In genomic region chr20:16531485-16531884, GRCh38 we compare ENCODE assay signal across 24 cellular contexts.
"Had no signal": no experiment of that assay in that cellular context is flagged by ENCODE, and none has a peak within 500 bp of the region (broad histone marks: within the 10 kb centered on the region; RNA-seq: fewer than 3 reads in every experiment).

No MANE protein-coding gene starts in this region.

- DNase-seq: effector memory CD4-positive, alpha-beta T cell; foreskin fibroblast; glutamatergic neuron; kidney; left cardiac atrium; left ventricle myocardium inferior; lower lobe of right lung; mesenchymal stem cell; midbrain; naive B cell; nephron progenitor cell; posterior cingulate gyrus; sigmoid colon; stimulated activated CD4-positive, alpha-beta T cell treated with anti-CD3 and anti-CD28 coated beads, Interleukin-2, amount 100 ng/mL, for 24 hours; stimulated activated CD4-positive, alpha-beta T cell treated with anti-CD3 and anti-CD28 coated beads, Interleukin-4, amount 100 ng/mL, for 4 hours; stimulated activated naive B cell treated with anti-CD40 and anti-IgM and Interleukin-4, amounts not matched to agents 10 μg/mL and 1 μg/mL and 100 μg/mL, for 72 hours; stimulated activated naive CD8-positive, alpha-beta T cell treated with anti-CD3 and anti-CD28 coated beads, Interleukin-15, amount 100 ng/mL, for 72 hours; substantia nigra; transverse colon had no signal

- H3K4me3 Mint-ChIP-seq: naive B cell; nephron progenitor cell; stimulated activated naive B cell treated with anti-CD40 and anti-IgM and Interleukin-4, amounts not matched to agents 10 μg/mL and 1 μg/mL and 100 μg/mL, for 72 hours; stimulated activated naive CD8-positive, alpha-beta T cell treated with anti-CD3 and anti-CD28 coated beads, Interleukin-15, amount 100 ng/mL, for 72 hours had no signal

- H3K9me3 ChIP-seq: esophagus muscularis mucosa, gastroesophageal sphincter, left ventricle myocardium inferior, lower lobe of right lung, sigmoid colon, thoracic aorta, transverse colon had no signal

- H3K4me1 ChIP-seq: lower lobe of right lung, sigmoid colon had no signal

- ATAC-seq: gastroesophageal sphincter; left cardiac atrium; lower lobe of right lung; stimulated activated naive B cell treated with anti-CD40 and anti-IgM and Interleukin-4, amounts not matched to agents 10 μg/mL and 1 μg/mL and 100 μg/mL, for 72 hours; stimulated activated naive CD8-positive, alpha-beta T cell treated with anti-CD3 and anti-CD28 coated beads, Interleukin-15, amount 100 ng/mL, for 72 hours had no signal

- H3K36me3 ChIP-seq: left ventricle myocardium inferior, thoracic aorta, transverse colon had no signal

- FAIRE-seq: kidney had no signal

- H3K4me3 ChIP-seq: esophagus muscularis mucosa, gastroesophageal sphincter, left ventricle myocardium inferior, lower lobe of right lung, sigmoid colon, skin epidermis, thoracic aorta, transverse colon had no signal

- H3K4me1 Mint-ChIP-seq: stimulated activated naive CD8-positive, alpha-beta T cell treated with anti-CD3 and anti-CD28 coated beads, Interleukin-15, amount 100 ng/mL, for 72 hours had no signal

- H3K27ac ChIP-seq: epithelial cell of prostate, esophagus muscularis mucosa, gastroesophageal sphincter, left ventricle myocardium inferior, lower lobe of right lung, sigmoid colon, thoracic aorta had no signal

- H3K27ac Mint-ChIP-seq: nephron progenitor cell; stimulated activated naive B cell treated with anti-CD40 and anti-IgM and Interleukin-4, amounts not matched to agents 10 μg/mL and 1 μg/mL and 100 μg/mL, for 72 hours; stimulated activated naive CD8-positive, alpha-beta T cell treated with anti-CD3 and anti-CD28 coated beads, Interleukin-15, amount 100 ng/mL, for 72 hours had no signal

- H3K9me3 Mint-ChIP-seq: naive B cell; nephron progenitor cell; stimulated activated naive B cell treated with anti-CD40 and anti-IgM and Interleukin-4, amounts not matched to agents 10 μg/mL and 1 μg/mL and 100 μg/mL, for 72 hours; stimulated activated naive CD8-positive, alpha-beta T cell treated with anti-CD3 and anti-CD28 coated beads, Interleukin-15, amount 100 ng/mL, for 72 hours had no signal

- H3K27me3 Mint-ChIP-seq: naive B cell; stimulated activated naive B cell treated with anti-CD40 and anti-IgM and Interleukin-4, amounts not matched to agents 10 μg/mL and 1 μg/mL and 100 μg/mL, for 72 hours; stimulated activated naive CD8-positive, alpha-beta T cell treated with anti-CD3 and anti-CD28 coated beads, Interleukin-15, amount 100 ng/mL, for 72 hours had no signal

- H3K27me3 ChIP-seq: esophagus muscularis mucosa, gastroesophageal sphincter, sigmoid colon, transverse colon had no signal
